In genomic region chr11:126339073-126339865, GRCh38 we compare ENCODE assay signal across 15 cellular contexts. TPM values are rescaled to one million over a fixed set of nuclear protein-coding genes. Genes with fewer than 3 reads are reported as not detected.
DNase-seq lines count a peak whose midpoint lies in the region; ATAC-seq, FAIRE-seq and TF ChIP-seq lines count a peak whose summit lies in the region.
"Had no signal": no experiment of that assay in that cellular context is flagged by ENCODE, and none has a peak within 500 bp of the region (broad histone marks: within the 10 kb centered on the region; RNA-seq: fewer than 3 reads in every experiment).

No MANE protein-coding gene starts in this region.

- H3K4me1 ChIP-seq in gastroesophageal sphincter (peaks cover 0 to 37% (median 6%) of the 10 kb centered on the region in 3 donors), stomach (peaks cover 14 to 49% (median 19%) of the 10 kb centered on the region in 4 donors), small intestine (ENCODE audit: control insufficient read depth in 2 of 2, insufficient read depth in 1 of 2, low read depth in 1 of 2, low read length in 1 of 2) (no peaks in the 10 kb centered on the region)

- peaks cover 21% of the 10 kb centered on the region for H3K36me3 Mint-ChIP-seq in activated CD4-positive, alpha-beta T cell treated with anti-CD3 and anti-CD28 coated beads for 36 hours (ENCODE audit: low read depth)

- DNase-seq in activated CD4-positive, alpha-beta T cell treated with anti-CD3 and anti-CD28 coated beads for 36 hours = no peak
- no peak for DNase-seq in activated CD4-positive, alpha-beta T cell treated with anti-CD3 and anti-CD28 coated beads for 1 hour
- DNase-seq in stomach = no peak
- no peak for DNase-seq in small intestine
- DNase-seq: 8988T; activated CD4-positive, alpha-beta T cell treated with anti-CD3 and anti-CD28 coated beads for 48 hours; activated naive CD4-positive, alpha-beta T cell treated with anti-CD3 and anti-CD28 coated beads, Interleukin-2, amount 10 ng/mL, durations not matched to agents 7 days and 5 days; NCI-H1436; NCI-H524 treated with DMSO at 0.1 percent for 48 hours; stimulated activated naive CD4-positive, alpha-beta T cell treated with Interleukin-2 at 50 U/mL for 16 hours had no signal

- no peak for FAIRE-seq in small intestine (lab: Jason Lieb, UNC)
- FAIRE-seq: colon had no signal

- no peaks in the 10 kb centered on the region for H3K27me3 Mint-ChIP-seq in activated CD4-positive, alpha-beta T cell treated with anti-CD3 and anti-CD28 coated beads for 36 hours
- H3K27me3 Mint-ChIP-seq: activated naive CD4-positive, alpha-beta T cell treated with anti-CD3 and anti-CD28 coated beads, Interleukin-2, amount 10 ng/mL, durations not matched to agents 7 days and 5 days had no signal

- ATAC-seq in activated CD4-positive, alpha-beta T cell treated with anti-CD3 and anti-CD28 coated beads for 36 hours = no peak
- ATAC-seq in gastroesophageal sphincter = no peak
- ATAC-seq in SK-N-SH treated with all-trans-retinoic acid at 6 μM for 48 hours = no peak

- intact Hi-C loops in activated CD4-positive, alpha-beta T cell treated with anti-CD3 and anti-CD28 coated beads for 36 hours (cut with DNase I, micrococcal nuclease) = no loop called here
- intact Hi-C loops in stomach (cut with DNase I; ENCODE audit: low total_unique reads) = no loop called here

- peak overlapping the region; percentile 10 for H3K27ac Mint-ChIP-seq in activated CD4-positive, alpha-beta T cell treated with anti-CD3 and anti-CD28 coated beads for 36 hours
- H3K27ac Mint-ChIP-seq: activated naive CD4-positive, alpha-beta T cell treated with anti-CD3 and anti-CD28 coated beads, Interleukin-2, amount 10 ng/mL, durations not matched to agents 7 days and 5 days had no signal

- peaks cover 17% of the 10 kb centered on the region for H3K4me1 Mint-ChIP-seq in activated CD4-positive, alpha-beta T cell treated with anti-CD3 and anti-CD28 coated beads for 36 hours

- TF ChIP-seq EP300 in gastroesophageal sphincter (IDR thresholded peaks at IDR 0.05) (no peak), stomach (IDR thresholded peaks at IDR 0.05) (no peak)

- TF ChIP-seq CTCF in gastroesophageal sphincter (IDR thresholded peaks at IDR 0.05) = no peak
- no peak for TF ChIP-seq CTCF in stomach (IDR thresholded peaks at IDR 0.05)

- POLR2A ChIA-PET in activated CD4-positive, alpha-beta T cell treated with anti-CD3 and anti-CD28 coated beads for 36 hours (lab: Charles Lee) = interaction anchor here (0.7 kb wide), 1 partner anchor 16 kb away, joined by 7 read pairs; the partner anchor contains the start of gene ST3GAL4

- H3K4me3 Mint-ChIP-seq in activated CD4-positive, alpha-beta T cell treated with anti-CD3 and anti-CD28 coated beads for 36 hours = no peak overlapping the region
- H3K4me3 Mint-ChIP-seq: activated naive CD4-positive, alpha-beta T cell treated with anti-CD3 and anti-CD28 coated beads, Interleukin-2, amount 10 ng/mL, durations not matched to agents 7 days and 5 days had no signal

- H3K27me3 ChIP-seq in gastroesophageal sphincter (no peaks in the 10 kb centered on the region), stomach (no peaks in the 10 kb centered on the region), small intestine (ENCODE audit: control insufficient read depth in 2 of 2, insufficient read depth in 2 of 2, low read length in 2 of 2) (no peaks in the 10 kb centered on the region)

- CTCF ChIA-PET in activated CD4-positive, alpha-beta T cell treated with anti-CD3 and anti-CD28 coated beads for 36 hours (lab: Charles Lee) = interaction anchor here (1.0 kb wide), 1 partner anchor 14 kb away, joined by 3 read pairs; no protein-coding TSS in a partner anchor

- WGBS in gastroesophageal sphincter (ENCODE audit: low coverage in 1 of 2), 2 donors = 71% methylated on average over 5 of the region's 15 CpGs; no CpG with 5 or more reads in 1 of the 2 donors
- 78 to 82% (median 81%) methylated on average over 15 of the region's 15 CpGs for WGBS in stomach, 5 donors
- WGBS in small intestine, 3 donors = 72 to 87% (median 84%) methylated on average over 15 of the region's 15 CpGs

- H3K9me3 ChIP-seq in gastroesophageal sphincter (no peaks in the 10 kb centered on the region), stomach (no peaks in the 10 kb centered on the region), small intestine (ENCODE audit: control insufficient read depth, low read depth) (no peaks in the 10 kb centered on the region)

- H3K36me3 ChIP-seq in gastroesophageal sphincter (peaks cover 0 to 40% of the 10 kb centered on the region in 2 donors), stomach (peaks cover 13 to 73% (median 63%) of the 10 kb centered on the region in 4 donors), small intestine (ENCODE audit: control insufficient read depth in 2 of 2, insufficient read depth in 2 of 2, low read length in 2 of 2) (no peaks in the 10 kb centered on the region)

- no peak overlapping the region for H3K4me3 ChIP-seq in gastroesophageal sphincter
- no peak overlapping the region for H3K4me3 ChIP-seq in stomach
- no peak overlapping the region for H3K4me3 ChIP-seq in small intestine (ENCODE audit: low read depth in 1 of 2, low read length in 2 of 2)
- H3K4me3 ChIP-seq: GM23248, SK-N-MC had no signal

- no peaks in the 10 kb centered on the region for H3K9me3 Mint-ChIP-seq in activated CD4-positive, alpha-beta T cell treated with anti-CD3 and anti-CD28 coated beads for 36 hours (ENCODE audit: low read depth)
- H3K9me3 Mint-ChIP-seq: activated naive CD4-positive, alpha-beta T cell treated with anti-CD3 and anti-CD28 coated beads, Interleukin-2, amount 10 ng/mL, durations not matched to agents 7 days and 5 days had no signal

- H3K27ac ChIP-seq in gastroesophageal sphincter (peak overlapping the region in 3 of 4 donors; percentile 41 to 56 (median 43)), stomach (peak overlapping the region in 4 of 5 donors; percentile 10 to 48 (median 33)), small intestine (ENCODE audit: low read depth in 1 of 2, low read length in 1 of 2) (peak overlapping the region in 1 of 2 donors; percentile 57)
- H3K27ac ChIP-seq: GM23248, SK-N-MC had no signal

- TF ChIP-seq POLR2A in gastroesophageal sphincter (IDR thresholded peaks at IDR 0.05) (no peak), stomach (IDR thresholded peaks at IDR 0.05) (no peak)

TF ChIP-seq in SK-N-SH treated with all-trans-retinoic acid at 6 μM for 48 hours, 23 proteins besides CTCF, POLR2A, EP300 and RAD21 (continues in another document):
- TF ChIP-seq TSHZ2 (CRISPR knock-in tag; IDR thresholded peaks at IDR 0.05) (no peak), ZNF8 (CRISPR knock-in tag; IDR thresholded peaks at IDR 0.05) (no peak), RARB (CRISPR knock-in tag; IDR thresholded peaks at IDR 0.05) (no peak), CSRNP3 (CRISPR knock-in tag; IDR thresholded peaks at IDR 0.05) (no peak), ZFP3 (CRISPR knock-in tag; IDR thresholded peaks at IDR 0.05) (no peak), ZFP30 (CRISPR knock-in tag; IDR thresholded peaks at IDR 0.05) (no peak)

RNA-seq across cellular contexts. Expression of gene ST3GAL4, which starts 16.2 kb away (rescaled TPM):
- total RNA-seq in activated CD4-positive, alpha-beta T cell treated with anti-CD3 and anti-CD28 coated beads for 36 hours = 1 to 10 TPM; 7.5 to 9.1 TPM
- total RNA-seq in gastroesophageal sphincter (10 to 100 TPM; 42.1 to 56.2 (median 47.2) TPM), stomach (10 to 100 TPM in 3 of 5 donors, 1 to 10 TPM in 1, not detected in 1; 9.9 to 31.0 (median 18.4) TPM)
- polyA plus RNA-seq in stomach (10 to 100 TPM; 12.5 to 26.0 (median 15.7) TPM), small intestine (10 to 100 TPM in 1 of 3 donors, 1 to 10 TPM in 2; 1.6 to 11.6 (median 2.2) TPM)

RNA-seq across cellular contexts. Expression of gene DCPS, which starts 35.4 kb away (rescaled TPM):
- 10 to 100 TPM; 29.7 to 39.3 TPM for total RNA-seq in activated CD4-positive, alpha-beta T cell treated with anti-CD3 and anti-CD28 coated beads for 36 hours
- total RNA-seq in gastroesophageal sphincter (10 to 100 TPM; 11.8 to 20.6 (median 15.9) TPM), stomach (10 to 100 TPM in 2 of 5 donors, 1 to 10 TPM in 3; 1.8 to 60.3 (median 5.9) TPM)
- polyA plus RNA-seq in stomach (10 to 100 TPM; 10.5 to 21.2 (median 14.7) TPM), small intestine (10 to 100 TPM; 13.6 to 23.3 (median 19.2) TPM)

RNA-seq across cellular contexts. Expression of gene TIRAP, which starts 56.4 kb away (rescaled TPM):
- total RNA-seq in activated CD4-positive, alpha-beta T cell treated with anti-CD3 and anti-CD28 coated beads for 36 hours = 1 to 10 TPM; 5.3 to 7.5 TPM
- total RNA-seq in gastroesophageal sphincter (10 to 100 TPM in 3 of 4 donors, 1 to 10 TPM in 1; 6.6 to 18.1 (median 13.5) TPM), stomach (10 to 100 TPM in 3 of 5 donors, 1 to 10 TPM in 2; 5.1 to 86.2 (median 15.6) TPM)
- polyA plus RNA-seq in stomach (1 to 10 TPM; 3.7 to 6.6 (median 5.2) TPM), small intestine (10 to 100 TPM in 1 of 3 donors, 1 to 10 TPM in 2; 6.2 to 12.1 (median 8.6) TPM)
